1 cellular context compared by ENCODE assay signal in genomic region chr17:18859256-18859655, GRCh38.
TF ChIP-seq lines count a peak whose summit lies in the region.

No MANE protein-coding gene starts in this region.

TF ChIP-seq in K562, 482 proteins besides CTCF, POLR2A, EP300 and RAD21 (continued from another document):
- no peak for TF ChIP-seq ZBTB11 (CRISPR knock-in tag; IDR thresholded peaks at IDR 0.05)
- no peak for TF ChIP-seq HNRNPL (IDR thresholded peaks at IDR 0.05; ENCODE audit: low read depth, low read length)
- no peak for TF ChIP-seq SREBF2 (CRISPR knock-in tag; IDR thresholded peaks at IDR 0.05)
- no peak for TF ChIP-seq HDAC2 (IDR thresholded peaks at IDR 0.05)
- TF ChIP-seq, protein P1, sequence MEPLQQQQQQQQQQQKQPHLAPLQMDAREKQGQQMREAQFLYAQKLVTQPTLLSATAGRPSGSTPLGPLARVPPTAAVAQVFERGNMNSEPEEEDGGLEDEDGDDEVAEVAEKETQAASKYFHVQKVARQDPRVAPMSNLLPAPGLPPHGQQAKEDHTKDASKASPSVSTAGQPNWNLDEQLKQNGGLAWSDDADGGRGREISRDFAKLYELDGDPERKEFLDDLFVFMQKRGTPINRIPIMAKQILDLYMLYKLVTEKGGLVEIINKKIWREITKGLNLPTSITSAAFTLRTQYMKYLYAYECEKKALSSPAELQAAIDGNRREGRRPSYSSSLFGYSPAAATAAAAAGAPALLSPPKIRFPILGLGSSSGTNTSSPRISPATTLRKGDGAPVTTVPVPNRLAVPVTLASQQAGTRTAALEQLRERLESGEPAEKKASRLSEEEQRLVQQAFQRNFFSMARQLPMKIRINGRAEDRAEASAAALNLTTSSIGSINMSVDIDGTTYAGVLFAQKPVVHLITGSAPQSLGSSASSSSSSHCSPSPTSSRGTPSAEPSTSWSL (CRISPR knock-in tag; IDR thresholded peaks at IDR 0.05; ENCODE audit: borderline replicate concordance), result no peak
- no peak for TF ChIP-seq ESRRA (IDR thresholded peaks at IDR 0.05; ENCODE audit: borderline replicate concordance, low read depth)
- no peak for TF ChIP-seq CEBPB (tag; IDR thresholded peaks at IDR 0.05)
- no peak for TF ChIP-seq TAF9B (IDR thresholded peaks at IDR 0.05; ENCODE audit: partially characterized antibody)
- no peak for TF ChIP-seq YY1 (IDR thresholded peaks at IDR 0.05; ENCODE audit: borderline replicate concordance in 1 of 3, control insufficient read depth in 1 of 3, extremely low read depth in 1 of 3, insufficient read depth in 3 of 3, insufficient read length in 1 of 3, insufficient replicate concordance in 2 of 3, low read depth in 1 of 3, low read length in 2 of 3)
- TF ChIP-seq, protein P2, sequence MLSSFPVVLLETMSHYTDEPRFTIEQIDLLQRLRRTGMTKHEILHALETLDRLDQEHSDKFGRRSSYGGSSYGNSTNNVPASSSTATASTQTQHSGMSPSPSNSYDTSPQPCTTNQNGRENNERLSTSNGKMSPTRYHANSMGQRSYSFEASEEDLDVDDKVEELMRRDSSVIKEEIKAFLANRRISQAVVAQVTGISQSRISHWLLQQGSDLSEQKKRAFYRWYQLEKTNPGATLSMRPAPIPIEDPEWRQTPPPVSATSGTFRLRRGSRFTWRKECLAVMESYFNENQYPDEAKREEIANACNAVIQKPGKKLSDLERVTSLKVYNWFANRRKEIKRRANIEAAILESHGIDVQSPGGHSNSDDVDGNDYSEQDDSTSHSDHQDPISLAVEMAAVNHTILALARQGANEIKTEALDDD (IDR thresholded peaks at IDR 0.05), result peak; percentile 23; the same call in 1 of the 2 replicates
- no peak for TF ChIP-seq GTF2A2 (tag; IDR thresholded peaks at IDR 0.05)
- TF ChIP-seq XRCC4 (IDR thresholded peaks at IDR 0.05; ENCODE audit: extremely low read depth, insufficient read depth, insufficient read length), result no peak
- TF ChIP-seq, protein P3, sequence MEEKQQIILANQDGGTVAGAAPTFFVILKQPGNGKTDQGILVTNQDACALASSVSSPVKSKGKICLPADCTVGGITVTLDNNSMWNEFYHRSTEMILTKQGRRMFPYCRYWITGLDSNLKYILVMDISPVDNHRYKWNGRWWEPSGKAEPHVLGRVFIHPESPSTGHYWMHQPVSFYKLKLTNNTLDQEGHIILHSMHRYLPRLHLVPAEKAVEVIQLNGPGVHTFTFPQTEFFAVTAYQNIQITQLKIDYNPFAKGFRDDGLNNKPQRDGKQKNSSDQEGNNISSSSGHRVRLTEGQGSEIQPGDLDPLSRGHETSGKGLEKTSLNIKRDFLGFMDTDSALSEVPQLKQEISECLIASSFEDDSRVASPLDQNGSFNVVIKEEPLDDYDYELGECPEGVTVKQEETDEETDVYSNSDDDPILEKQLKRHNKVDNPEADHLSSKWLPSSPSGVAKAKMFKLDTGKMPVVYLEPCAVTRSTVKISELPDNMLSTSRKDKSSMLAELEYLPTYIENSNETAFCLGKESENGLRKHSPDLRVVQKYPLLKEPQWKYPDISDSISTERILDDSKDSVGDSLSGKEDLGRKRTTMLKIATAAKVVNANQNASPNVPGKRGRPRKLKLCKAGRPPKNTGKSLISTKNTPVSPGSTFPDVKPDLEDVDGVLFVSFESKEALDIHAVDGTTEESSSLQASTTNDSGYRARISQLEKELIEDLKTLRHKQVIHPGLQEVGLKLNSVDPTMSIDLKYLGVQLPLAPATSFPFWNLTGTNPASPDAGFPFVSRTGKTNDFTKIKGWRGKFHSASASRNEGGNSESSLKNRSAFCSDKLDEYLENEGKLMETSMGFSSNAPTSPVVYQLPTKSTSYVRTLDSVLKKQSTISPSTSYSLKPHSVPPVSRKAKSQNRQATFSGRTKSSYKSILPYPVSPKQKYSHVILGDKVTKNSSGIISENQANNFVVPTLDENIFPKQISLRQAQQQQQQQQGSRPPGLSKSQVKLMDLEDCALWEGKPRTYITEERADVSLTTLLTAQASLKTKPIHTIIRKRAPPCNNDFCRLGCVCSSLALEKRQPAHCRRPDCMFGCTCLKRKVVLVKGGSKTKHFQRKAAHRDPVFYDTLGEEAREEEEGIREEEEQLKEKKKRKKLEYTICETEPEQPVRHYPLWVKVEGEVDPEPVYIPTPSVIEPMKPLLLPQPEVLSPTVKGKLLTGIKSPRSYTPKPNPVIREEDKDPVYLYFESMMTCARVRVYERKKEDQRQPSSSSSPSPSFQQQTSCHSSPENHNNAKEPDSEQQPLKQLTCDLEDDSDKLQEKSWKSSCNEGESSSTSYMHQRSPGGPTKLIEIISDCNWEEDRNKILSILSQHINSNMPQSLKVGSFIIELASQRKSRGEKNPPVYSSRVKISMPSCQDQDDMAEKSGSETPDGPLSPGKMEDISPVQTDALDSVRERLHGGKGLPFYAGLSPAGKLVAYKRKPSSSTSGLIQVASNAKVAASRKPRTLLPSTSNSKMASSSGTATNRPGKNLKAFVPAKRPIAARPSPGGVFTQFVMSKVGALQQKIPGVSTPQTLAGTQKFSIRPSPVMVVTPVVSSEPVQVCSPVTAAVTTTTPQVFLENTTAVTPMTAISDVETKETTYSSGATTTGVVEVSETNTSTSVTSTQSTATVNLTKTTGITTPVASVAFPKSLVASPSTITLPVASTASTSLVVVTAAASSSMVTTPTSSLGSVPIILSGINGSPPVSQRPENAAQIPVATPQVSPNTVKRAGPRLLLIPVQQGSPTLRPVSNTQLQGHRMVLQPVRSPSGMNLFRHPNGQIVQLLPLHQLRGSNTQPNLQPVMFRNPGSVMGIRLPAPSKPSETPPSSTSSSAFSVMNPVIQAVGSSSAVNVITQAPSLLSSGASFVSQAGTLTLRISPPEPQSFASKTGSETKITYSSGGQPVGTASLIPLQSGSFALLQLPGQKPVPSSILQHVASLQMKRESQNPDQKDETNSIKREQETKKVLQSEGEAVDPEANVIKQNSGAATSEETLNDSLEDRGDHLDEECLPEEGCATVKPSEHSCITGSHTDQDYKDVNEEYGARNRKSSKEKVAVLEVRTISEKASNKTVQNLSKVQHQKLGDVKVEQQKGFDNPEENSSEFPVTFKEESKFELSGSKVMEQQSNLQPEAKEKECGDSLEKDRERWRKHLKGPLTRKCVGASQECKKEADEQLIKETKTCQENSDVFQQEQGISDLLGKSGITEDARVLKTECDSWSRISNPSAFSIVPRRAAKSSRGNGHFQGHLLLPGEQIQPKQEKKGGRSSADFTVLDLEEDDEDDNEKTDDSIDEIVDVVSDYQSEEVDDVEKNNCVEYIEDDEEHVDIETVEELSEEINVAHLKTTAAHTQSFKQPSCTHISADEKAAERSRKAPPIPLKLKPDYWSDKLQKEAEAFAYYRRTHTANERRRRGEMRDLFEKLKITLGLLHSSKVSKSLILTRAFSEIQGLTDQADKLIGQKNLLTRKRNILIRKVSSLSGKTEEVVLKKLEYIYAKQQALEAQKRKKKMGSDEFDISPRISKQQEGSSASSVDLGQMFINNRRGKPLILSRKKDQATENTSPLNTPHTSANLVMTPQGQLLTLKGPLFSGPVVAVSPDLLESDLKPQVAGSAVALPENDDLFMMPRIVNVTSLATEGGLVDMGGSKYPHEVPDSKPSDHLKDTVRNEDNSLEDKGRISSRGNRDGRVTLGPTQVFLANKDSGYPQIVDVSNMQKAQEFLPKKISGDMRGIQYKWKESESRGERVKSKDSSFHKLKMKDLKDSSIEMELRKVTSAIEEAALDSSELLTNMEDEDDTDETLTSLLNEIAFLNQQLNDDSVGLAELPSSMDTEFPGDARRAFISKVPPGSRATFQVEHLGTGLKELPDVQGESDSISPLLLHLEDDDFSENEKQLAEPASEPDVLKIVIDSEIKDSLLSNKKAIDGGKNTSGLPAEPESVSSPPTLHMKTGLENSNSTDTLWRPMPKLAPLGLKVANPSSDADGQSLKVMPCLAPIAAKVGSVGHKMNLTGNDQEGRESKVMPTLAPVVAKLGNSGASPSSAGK (IDR thresholded peaks at IDR 0.05), result no peak
- no peak for TF ChIP-seq HDAC3 (IDR thresholded peaks at IDR 0.05; ENCODE audit: borderline replicate concordance, partially characterized antibody)
- no peak for TF ChIP-seq ZNF764 (CRISPR knock-in tag; IDR thresholded peaks at IDR 0.05; ENCODE audit: low read depth)
- TF ChIP-seq ARID1B (IDR thresholded peaks at IDR 0.05), result peak; percentile 27; the same call in 1 of the 2 replicates
- TF ChIP-seq DPF2 (IDR thresholded peaks at IDR 0.05), result 0 out of 2 replicates have a peak, but pooled peaks have one; percentile 32
- peak; percentile 41; the same call in 1 of the 2 replicates for TF ChIP-seq SOX6 (IDR thresholded peaks at IDR 0.05)
- TF ChIP-seq TCF3 (CRISPR knock-in tag; IDR thresholded peaks at IDR 0.05), result 0 out of 2 replicates have a peak, but pooled peaks have one; percentile 16
- TF ChIP-seq ZNF584 (CRISPR knock-in tag; IDR thresholded peaks at IDR 0.05; ENCODE audit: low read depth), result no peak
- TF ChIP-seq SMARCA5 (IDR thresholded peaks at IDR 0.05), result no peak
